Comparison of ENCODE assay signal across 1 cellular context in genomic region chrX:153692003-153692402, GRCh38.
TF ChIP-seq lines count a peak whose summit lies in the region.

No MANE protein-coding gene starts in this region.

TF ChIP-seq in K562, 482 proteins besides CTCF, POLR2A, EP300 and RAD21:
- TF ChIP-seq ARNT (IDR thresholded peaks at IDR 0.05) (no peak), KDM5B (IDR thresholded peaks at IDR 0.05; ENCODE audit: insufficient replicate concordance, low read depth, low read length) (peak; percentile 2)
